9 cellular contexts compared by ENCODE assay signal in the genomic region with DNA sequence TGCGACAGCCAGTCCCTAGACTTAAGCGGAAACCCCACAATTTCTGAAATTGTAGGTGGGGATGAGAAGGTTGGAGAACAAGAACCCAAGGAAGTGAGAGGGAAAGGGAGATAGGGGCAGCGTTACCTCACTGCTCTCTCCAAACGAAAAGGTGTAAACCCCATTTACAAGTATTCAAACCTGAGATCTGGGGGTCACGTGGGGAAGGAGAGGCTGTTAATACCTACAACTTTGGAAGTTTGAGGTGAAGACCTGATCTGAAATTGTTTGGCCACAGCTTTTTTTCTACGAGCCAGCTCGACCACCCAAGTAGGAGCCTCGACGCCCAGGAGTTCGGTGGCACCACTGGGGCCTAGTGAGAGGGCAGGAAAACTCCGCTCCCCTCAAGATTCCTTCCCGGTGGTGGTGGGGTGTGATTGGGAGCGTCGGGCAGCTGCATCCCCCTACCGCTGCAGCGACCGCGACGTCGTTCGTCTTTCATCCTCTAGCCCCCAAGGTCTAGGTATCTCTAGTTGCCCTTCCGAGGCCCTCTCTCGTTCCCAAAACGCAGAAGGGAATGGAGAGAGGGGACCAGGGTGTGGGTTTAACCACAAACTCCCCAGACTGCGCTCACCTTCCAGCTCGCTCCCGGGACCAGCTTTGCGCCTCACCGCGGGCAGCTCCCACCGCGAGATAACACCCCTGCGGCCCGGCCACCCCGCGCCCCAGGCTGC. TPM values are rescaled to one million over a fixed set of nuclear protein-coding genes. Genes with fewer than 3 reads are reported as not detected.
DNase-seq lines count a peak whose midpoint lies in the region; ATAC-seq and TF ChIP-seq lines count a peak whose summit lies in the region.
"Had no signal": no experiment of that assay in that cellular context is flagged by ENCODE, and none has a peak within 500 bp of the region (broad histone marks: within the 10 kb centered on the region; RNA-seq: fewer than 3 reads in every experiment).

No MANE protein-coding gene starts in this region.

- H4K20me1 ChIP-seq in DND-41 (ENCODE audit: insufficient read depth, low read length), result no peaks in the 10 kb centered on the region; the same call in 1 of the 2 replicates
- no peaks in the 10 kb centered on the region for H4K20me1 ChIP-seq in PC-9 (ENCODE audit: insufficient read depth)

- peak overlapping the region; percentile 98 for H3K4ac ChIP-seq in trophoblast cell (ENCODE audit: low read depth, low read length)

- POLR2A ChIA-PET in PC-9 (lab: Charles Lee; ENCODE audit: unreplicated experiment), result interaction anchor here (0.6 kb wide), 1 partner anchor 44 kb away, joined by 3 read pairs; no protein-coding TSS in a partner anchor

- H3K9me3 ChIP-seq in DND-41 (ENCODE audit: insufficient read depth, low read length, severe bottlenecking), result no peaks in the 10 kb centered on the region
- H3K9me3 ChIP-seq in PC-9 (ENCODE audit: insufficient read depth, low read depth), result no peaks in the 10 kb centered on the region
- no peaks in the 10 kb centered on the region for H3K9me3 ChIP-seq in trophoblast cell (ENCODE audit: insufficient read depth, low read depth, low read length)

- peak overlapping the region; percentile 93 for H2BK120ac ChIP-seq in trophoblast cell (ENCODE audit: insufficient read depth, low read length, poor library complexity)

- BruUV-seq in PC-9 (replicated peaks; lab: Mats Ljungman, UMichigan), result no TSS peak

- peaks cover 31% of the 10 kb centered on the region for H3K79me1 ChIP-seq in trophoblast cell (ENCODE audit: low read length)

- H3K27ac ChIP-seq in DND-41 (ENCODE audit: low read length) (no peak overlapping the region), PC-9 (peak overlapping the region; percentile 97), trophoblast cell (ENCODE audit: low read depth, low read length) (peak overlapping the region; percentile 100)

- no peaks in the 10 kb centered on the region for H3K9me2 ChIP-seq in PC-9 (ENCODE audit: insufficient read depth)

- no peak for DNase-seq in DND-41
- peak in 1 of 2 experiments; percentile 5 for DNase-seq in PC-9
- no peak for DNase-seq in fibroblast of pulmonary artery (ENCODE audit: low read depth)
- no peak for DNase-seq in trophoblast cell
- DNase-seq in ACHN, result no peak
- no peak for DNase-seq in head of caudate nucleus
- DNase-seq: SHP77 had no signal

- in situ Hi-C loops in ACHN (cut with HindIII; ENCODE audit: low pct_ligation_motif_present, low pct_unique_long_range_greater_than_20kb, low sequenced_read_pairs), result no loop called here

- H3K36me3 ChIP-seq in DND-41 (ENCODE audit: insufficient read depth, low read length) (no peaks in the 10 kb centered on the region), PC-9 (ENCODE audit: low read depth) (no peaks in the 10 kb centered on the region), trophoblast cell (ENCODE audit: control insufficient read depth in 1 of 2, insufficient read depth in 2 of 2, low read length in 2 of 2) (peaks cover 0 to 4% of the 10 kb centered on the region in 2 experiments)

- peaks cover 18% of the 10 kb centered on the region for H3F3A ChIP-seq in PC-9 (ENCODE audit: insufficient read depth, low read depth)

- H3K4me1 ChIP-seq in DND-41 (ENCODE audit: insufficient read depth, low read length) (peaks cover 47% of the 10 kb centered on the region), PC-9 (replicated peaks; ENCODE audit: insufficient read depth) (peaks cover 56% of the 10 kb centered on the region), trophoblast cell (ENCODE audit: control insufficient read depth in 1 of 2, insufficient read depth in 2 of 2, low read length in 2 of 2) (peaks cover 15 to 25% of the 10 kb centered on the region in 2 experiments)

- ATAC-seq in DND-41 (ENCODE audit: insufficient read depth, low read depth), result no peak
- ATAC-seq in HG03439 (IDR thresholded peaks at IDR 0.05; ENCODE audit: unreplicated experiment), result no peak
- ATAC-seq in GM18861 (IDR thresholded peaks at IDR 0.05; ENCODE audit: unreplicated experiment), result no peak

- H3K4me2 ChIP-seq in DND-41 (ENCODE audit: insufficient read depth, low read length), result peak overlapping the region; percentile 90
- H3K4me2 ChIP-seq in PC-9, result peak overlapping the region; percentile 95
- peak overlapping the region; percentile 96 for H3K4me2 ChIP-seq in trophoblast cell (ENCODE audit: low read length)

- peak overlapping the region; percentile 96 for H4K91ac ChIP-seq in trophoblast cell (ENCODE audit: low read depth, low read length)

- intact Hi-C loops in PC-9 (cut with micrococcal nuclease; ENCODE audit: unreplicated experiment) (loop anchor here (1.0 to 2.0 kb wide), 8 partner anchors 25 to 217 kb away; a partner anchor contains a TSS), head of caudate nucleus (cut with DNase I) (no loop called here)

- peak overlapping the region; percentile 80 for H3K9ac ChIP-seq in DND-41 (ENCODE audit: low read depth, low read length)
- H3K9ac ChIP-seq in trophoblast cell (ENCODE audit: low read length), result peak overlapping the region; percentile 98

- no CpG with 5 or more reads among the region's 36 CpGs for WGBS in trophoblast cell (ENCODE audit: extremely low coverage, insufficient coverage, insufficient read length)

- peak overlapping the region; percentile 81 for H4K12ac ChIP-seq in trophoblast cell (ENCODE audit: low read depth, low read length)

- peak overlapping the region; percentile 89 for H4K8ac ChIP-seq in trophoblast cell (ENCODE audit: low read depth, low read length)

- TF ChIP-seq CTCF in DND-41 (IDR thresholded peaks at IDR 0.05; ENCODE audit: borderline replicate concordance, extremely low read depth, low read length, poor library complexity, severe bottlenecking), result no peak
- no peak for TF ChIP-seq CTCF in PC-9 (conservative IDR thresholded peaks at IDR 0.05)
- no peak for TF ChIP-seq CTCF in fibroblast of pulmonary artery (IDR thresholded peaks at IDR 0.05; ENCODE audit: low read length, missing control alignments)

- H3K27me3 ChIP-seq in DND-41 (ENCODE audit: insufficient read depth, low read length, poor library complexity) (no peaks in the 10 kb centered on the region), PC-9 (ENCODE audit: insufficient read depth, low read depth) (no peaks in the 10 kb centered on the region), trophoblast cell (ENCODE audit: insufficient read depth, low read length) (no peaks in the 10 kb centered on the region)

- H2BK12ac ChIP-seq in trophoblast cell (ENCODE audit: low read length), result peak overlapping the region; percentile 85

- peak overlapping the region; percentile 94 for H3K18ac ChIP-seq in trophoblast cell (ENCODE audit: low read length)

- H3K4me3 ChIP-seq in DND-41 (ENCODE audit: low read depth in 1 of 2, low read length in 2 of 2) (peak overlapping the region; percentile 69 to 71; a peak in 3 of 4 replicates), PC-9 (peak overlapping the region; percentile 71), fibroblast of pulmonary artery (replicated peaks; ENCODE audit: low read depth, low read length) (peak overlapping the region; percentile 90), trophoblast cell (ENCODE audit: low read depth, low read length) (peak overlapping the region; percentile 95)

- H2BK5ac ChIP-seq in trophoblast cell (ENCODE audit: low read depth, low read length, poor library complexity), result peak overlapping the region; percentile 99

- peak overlapping the region; percentile 84 for H2AK5ac ChIP-seq in trophoblast cell (ENCODE audit: low read length)

- H3K79me2 ChIP-seq in DND-41 (ENCODE audit: insufficient read depth, low read length) (no peaks in the 10 kb centered on the region), PC-9 (ENCODE audit: low read depth) (peaks cover 53% of the 10 kb centered on the region), trophoblast cell (ENCODE audit: control insufficient read depth, insufficient read depth, low read length, poor library complexity) (peaks cover 38% of the 10 kb centered on the region)

- H2AFZ ChIP-seq in DND-41 (ENCODE audit: low read depth, low read length) (peak overlapping the region; percentile 87), PC-9 (peak overlapping the region; percentile 98), trophoblast cell (ENCODE audit: insufficient read depth, low read length, poor library complexity) (peak overlapping the region; percentile 66)

- H3K14ac ChIP-seq in trophoblast cell (ENCODE audit: low read length), result peak overlapping the region; percentile 97

- CTCF ChIA-PET in PC-9 (lab: Charles Lee), result no interaction called here

- peak overlapping the region; percentile 84 for H3K23ac ChIP-seq in trophoblast cell (ENCODE audit: low read length)

RNA-seq across cellular contexts. Expression of a gene that starts 0.9 kb away (rescaled TPM):
- total RNA-seq in PC-9 (2021), result 59.2 and 78.9 TPM in 2 replicates
- polyA plus RNA-seq in trophoblast cell (2013), result 40.3 and 40.4 TPM in 2 replicates

RNA-seq across cellular contexts. Expression of a gene that starts 52.5 kb away (rescaled TPM):
- 102 and 156 TPM in 2 replicates for total RNA-seq in PC-9 (2021)
- 38.9 and 49.2 TPM in 2 replicates for polyA plus RNA-seq in trophoblast cell (2013)
